In the genomic region with DNA sequence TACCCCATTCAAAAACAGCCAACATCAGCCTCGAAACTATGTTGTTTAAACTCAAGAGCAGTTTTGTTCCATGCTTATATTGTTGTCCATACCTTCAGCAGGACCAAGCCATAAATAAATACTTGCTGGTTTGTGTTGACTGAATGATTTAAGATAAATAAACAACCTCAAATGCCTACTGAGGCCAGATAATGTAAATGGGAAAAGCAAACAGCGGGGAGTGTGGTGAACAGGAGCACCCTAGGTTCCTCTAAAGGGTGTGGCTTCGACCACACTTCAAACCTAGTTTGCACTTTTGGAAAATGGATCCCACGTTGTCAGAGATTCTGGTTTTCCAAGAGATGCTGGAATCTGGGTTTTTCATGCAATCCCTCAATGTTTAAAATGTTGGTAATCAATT, we compare ENCODE assay signal across 14 cellular contexts. TPM values are rescaled to one million over a fixed set of nuclear protein-coding genes. Genes with fewer than 3 reads are reported as not detected.
DNase-seq lines count a peak whose midpoint lies in the region; ATAC-seq and TF ChIP-seq lines count a peak whose summit lies in the region.
"Had no signal": no experiment of that assay in that cellular context is flagged by ENCODE, and none has a peak within 500 bp of the region (broad histone marks: within the 10 kb centered on the region; RNA-seq: fewer than 3 reads in every experiment).

No MANE protein-coding gene starts in this region.

- peak overlapping the region; percentile 92 for H3K4me3 Mint-ChIP-seq in activated T-cell treated with anti-CD3 and anti-CD28 coated beads, Interleukin-2, amount 50 U/mL, for 24 hours
- peak overlapping the region in 1 of 2 donors; percentile 100 for H3K4me3 Mint-ChIP-seq in activated T-cell treated with anti-CD3 and anti-CD28 coated beads, Interleukin-2, amount 50 U/mL, for 72 hours
- H3K4me3 Mint-ChIP-seq in endodermal cell: peak overlapping the region; percentile 94

- TF ChIP-seq CTCF in Loucy (conservative IDR thresholded peaks at IDR 0.05; ENCODE audit: low read length): no peak
- TF ChIP-seq CTCF in endodermal cell (conservative IDR thresholded peaks at IDR 0.05): no peak
- no peak for TF ChIP-seq CTCF in heart left ventricle (IDR thresholded peaks at IDR 0.05)

- peaks cover 38% of the 10 kb centered on the region for H3K36me3 Mint-ChIP-seq in activated T-cell treated with anti-CD3 and anti-CD28 coated beads, Interleukin-2, amount 50 U/mL, for 24 hours (ENCODE audit: low read depth)
- H3K36me3 Mint-ChIP-seq in activated T-cell treated with anti-CD3 and anti-CD28 coated beads, Interleukin-2, amount 50 U/mL, for 72 hours (ENCODE audit: insufficient read depth in 2 of 2): peaks cover 16 to 28% of the 10 kb centered on the region in 2 donors
- H3K36me3 Mint-ChIP-seq in endodermal cell (ENCODE audit: low read depth): peaks cover 19% of the 10 kb centered on the region

- H3K27ac ChIP-seq in endodermal cell (ENCODE audit: low read depth, low read length): no peak overlapping the region
- no peak overlapping the region for H3K27ac ChIP-seq in heart left ventricle
- H3K27ac ChIP-seq: right atrium auricular region had no signal

- H3K27ac Mint-ChIP-seq in activated T-cell treated with anti-CD3 and anti-CD28 coated beads, Interleukin-2, amount 50 U/mL, for 24 hours: no peak overlapping the region
- no peak overlapping the region for H3K27ac Mint-ChIP-seq in activated T-cell treated with anti-CD3 and anti-CD28 coated beads, Interleukin-2, amount 50 U/mL, for 72 hours
- peak overlapping the region; percentile 98 for H3K27ac Mint-ChIP-seq in endodermal cell

- WGBS in endodermal cell (ENCODE audit: insufficient coverage in 1 of 2, insufficient read length in 1 of 2), 2 experiments: 10 to 11% methylated on average over 4 of the region's 4 CpGs
- 39 to 57% (median 51%) methylated on average over 4 of the region's 4 CpGs for WGBS in heart left ventricle, 4 donors

- DNase-seq in activated T-cell treated with anti-CD3 and anti-CD28 coated beads, Interleukin-2, amount 50 U/mL, for 24 hours: no peak
- no peak for DNase-seq in activated T-cell treated with anti-CD3 and anti-CD28 coated beads, Interleukin-2, amount 50 U/mL, for 72 hours
- DNase-seq in endodermal cell (peak; percentile 49), skeletal muscle cell (ENCODE audit: low read depth) (no peak), AG20443 (ENCODE audit: low spot score) (no peak), heart left ventricle (no peak), NCI-H446 treated with DMSO at 0.1 percent for 48 hours (lab: John Stamatoyannopoulos, UW) (no peak)
- DNase-seq: NCI-H1092; NCI-H69; SHP77; stimulated activated CD4-positive, alpha-beta T cell treated with anti-CD3 and anti-CD28 coated beads, Interleukin-4, amount 100 ng/mL, for 24 hours; stimulated activated naive CD4-positive, alpha-beta T cell had no signal

- peak overlapping the region; percentile 95 for H3K4me2 ChIP-seq in Loucy (ENCODE audit: low read depth, low read length, poor library complexity, severe bottlenecking)

- H4K20me1 ChIP-seq in Loucy (ENCODE audit: insufficient read depth, low read length, poor library complexity, severe bottlenecking): peaks cover 36% of the 10 kb centered on the region

- H3K4me3 ChIP-seq in Loucy (ENCODE audit: low read length, poor library complexity, severe bottlenecking): peak overlapping the region; percentile 80
- H3K4me3 ChIP-seq in endodermal cell (ENCODE audit: low read length): peak overlapping the region; percentile 91
- peak overlapping the region; percentile 86 for H3K4me3 ChIP-seq in skeletal muscle cell (ENCODE audit: low read depth, low read length)
- no peak overlapping the region for H3K4me3 ChIP-seq in heart left ventricle
- H3K4me3 ChIP-seq: right atrium auricular region had no signal

- H3K36me3 ChIP-seq in Loucy (ENCODE audit: insufficient read depth, low read length) (peaks cover 10% of the 10 kb centered on the region), endodermal cell (ENCODE audit: control insufficient read depth, insufficient read depth, low read length) (peaks cover 1% of the 10 kb centered on the region), heart left ventricle (no peaks in the 10 kb centered on the region)
- H3K36me3 ChIP-seq: right atrium auricular region had no signal

- ATAC-seq in activated T-cell treated with anti-CD3 and anti-CD28 coated beads, Interleukin-2, amount 50 U/mL, for 72 hours (replicated peaks in 1 of 2): no peak
- ATAC-seq in heart left ventricle: no peak

- no peaks in the 10 kb centered on the region for H3F3A ChIP-seq in Loucy (ENCODE audit: low read depth)

- intact Hi-C loops in heart left ventricle (cut with DNase I): no loop called here

- peaks cover 51% of the 10 kb centered on the region for H3K79me2 ChIP-seq in Loucy (ENCODE audit: insufficient read depth, low read length)

- H3K9me3 ChIP-seq in Loucy (ENCODE audit: insufficient read depth, low read depth, low read length) (no peaks in the 10 kb centered on the region), endodermal cell (ENCODE audit: control insufficient read depth, low read length) (no peaks in the 10 kb centered on the region), heart left ventricle (no peaks in the 10 kb centered on the region)
- H3K9me3 ChIP-seq: right atrium auricular region had no signal

- H3K27me3 Mint-ChIP-seq in activated T-cell treated with anti-CD3 and anti-CD28 coated beads, Interleukin-2, amount 50 U/mL, for 24 hours: no peaks in the 10 kb centered on the region
- H3K27me3 Mint-ChIP-seq in activated T-cell treated with anti-CD3 and anti-CD28 coated beads, Interleukin-2, amount 50 U/mL, for 72 hours (ENCODE audit: low read depth): no peaks in the 10 kb centered on the region
- peaks cover 3% of the 10 kb centered on the region for H3K27me3 Mint-ChIP-seq in endodermal cell (ENCODE audit: insufficient read depth)

- peaks cover 8% of the 10 kb centered on the region for H3K27me3 ChIP-seq in Loucy (ENCODE audit: insufficient read depth, low read length, poor library complexity, severe bottlenecking)
- H3K27me3 ChIP-seq in endodermal cell (ENCODE audit: control insufficient read depth, insufficient read depth, low read length, poor library complexity, severe bottlenecking): peaks cover 11% of the 10 kb centered on the region
- peaks cover 0 to 59% (median 12%) of the 10 kb centered on the region in 9 donors for H3K27me3 ChIP-seq in heart left ventricle

- no peaks in the 10 kb centered on the region for H3K9me2 ChIP-seq in Loucy (replicated peaks; ENCODE audit: low read depth, low read length)

- H2AFZ ChIP-seq in Loucy (ENCODE audit: low read length): no peak overlapping the region

- no peaks in the 10 kb centered on the region for H3K9me3 Mint-ChIP-seq in activated T-cell treated with anti-CD3 and anti-CD28 coated beads, Interleukin-2, amount 50 U/mL, for 24 hours
- no peaks in the 10 kb centered on the region for H3K9me3 Mint-ChIP-seq in activated T-cell treated with anti-CD3 and anti-CD28 coated beads, Interleukin-2, amount 50 U/mL, for 72 hours
- H3K9me3 Mint-ChIP-seq in endodermal cell: no peaks in the 10 kb centered on the region

- H3K4me1 ChIP-seq in Loucy (ENCODE audit: insufficient read depth, low read length, poor library complexity, severe bottlenecking): peaks cover 22% of the 10 kb centered on the region
- peaks cover 6% of the 10 kb centered on the region for H3K4me1 ChIP-seq in endodermal cell (ENCODE audit: control insufficient read depth, insufficient read depth, low read length)
- H3K4me1 ChIP-seq in heart left ventricle: peaks cover 0 to 29% (median 7%) of the 10 kb centered on the region in 12 donors

- no peak for TF ChIP-seq POLR2A in heart left ventricle (IDR thresholded peaks at IDR 0.05)

- H3K9ac ChIP-seq in Loucy (ENCODE audit: low read depth, low read length, poor library complexity, severe bottlenecking): no peak overlapping the region
- no peak overlapping the region for H3K9ac ChIP-seq in endodermal cell (ENCODE audit: extremely low read depth, low read length, poor library complexity, severe bottlenecking)

- H3K4me1 Mint-ChIP-seq in activated T-cell treated with anti-CD3 and anti-CD28 coated beads, Interleukin-2, amount 50 U/mL, for 24 hours (ENCODE audit: low read depth): peaks cover 29% of the 10 kb centered on the region
- peaks cover 32% of the 10 kb centered on the region for H3K4me1 Mint-ChIP-seq in activated T-cell treated with anti-CD3 and anti-CD28 coated beads, Interleukin-2, amount 50 U/mL, for 72 hours (ENCODE audit: low read depth)
- peaks cover 35% of the 10 kb centered on the region for H3K4me1 Mint-ChIP-seq in endodermal cell

RNA-seq across cellular contexts. Expression of a gene that starts 1.7 kb away (rescaled TPM):
- total RNA-seq in activated T-cell treated with anti-CD3 and anti-CD28 coated beads, Interleukin-2, amount 50 U/mL, for 72 hours: 100 to 1,000 TPM in 1 of 2 donors, 10 to 100 TPM in 1; 96.5 to 155 TPM
- 100 to 1,000 TPM in 1 of 2 donors, 10 to 100 TPM in 1; 56.6 to 106 TPM for total RNA-seq in endodermal cell
- polyA plus RNA-seq in endodermal cell (2013, experiment 1 of 2): 17.2 TPM
- polyA plus RNA-seq in endodermal cell (2013, experiment 2 of 2): 10.3 TPM
- total RNA-seq in heart left ventricle: 1 to 10 TPM in 2 of 9 donors, under 1 TPM in 5, not detected in 2; 0.15 to 1.8 (median 0.37) TPM
- under 1 TPM; 0.15 to 0.40 TPM for polyA plus RNA-seq in heart left ventricle

Comparison
In these comparisons a context has a peak if more than half of its experiments do, and no peak if none do; other contexts are left out.
1. H3K4me3 ChIP-seq: peak in Loucy (single experiment), endodermal cell (single experiment) and skeletal muscle cell (single experiment); none in heart left ventricle (0 of 12).
2. RNA of a gene that starts 1.7 kb away (total RNA-seq): 96.5 to 155 TPM in activated T-cell treated with anti-CD3 and anti-CD28 coated beads, Interleukin-2, amount 50 U/mL, for 72 hours and 56.6 to 106 TPM in endodermal cell; 0.15 to 1.8 TPM in heart left ventricle; every median in the first group is over 10 times any median in the second.